ENCODE assay signal across 9 cellular contexts in the genomic region with DNA sequence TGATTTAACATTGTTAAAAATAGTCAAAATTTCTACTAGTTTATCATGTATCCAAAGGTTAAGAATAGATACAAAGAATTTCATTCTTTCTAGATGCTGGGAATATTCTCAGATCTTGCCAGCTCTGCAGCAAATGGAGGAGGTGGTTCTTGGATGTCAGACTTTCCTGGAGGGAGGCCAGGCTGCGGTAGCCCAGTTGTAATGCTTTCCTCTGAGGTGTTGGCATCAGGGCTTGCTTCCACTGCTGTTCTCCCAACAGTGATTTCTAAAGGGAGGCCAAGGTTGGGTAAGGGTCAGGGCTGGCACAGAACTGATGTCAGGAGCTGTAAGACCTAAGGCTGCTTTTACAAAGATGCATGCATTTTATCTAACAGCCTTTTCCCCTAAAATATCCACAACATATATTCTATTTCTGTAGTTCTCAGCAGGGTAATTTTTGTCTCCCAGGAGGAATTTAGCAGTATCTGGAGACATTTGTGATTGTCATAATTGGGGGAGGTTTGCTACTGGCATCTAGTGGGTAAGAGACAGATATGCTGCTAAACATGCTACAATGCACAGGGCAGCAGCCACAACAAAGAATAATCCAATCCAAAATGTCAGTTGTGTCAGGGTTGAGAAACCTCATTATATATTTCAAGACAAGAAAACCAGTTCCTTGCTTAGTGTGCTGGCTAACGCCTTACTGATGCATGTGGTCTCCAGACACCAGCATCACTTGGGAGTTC. TPM values are rescaled to one million over a fixed set of nuclear protein-coding genes. Genes with fewer than 3 reads are reported as not detected.
DNase-seq lines count a peak whose midpoint lies in the region; ATAC-seq, FAIRE-seq and TF ChIP-seq lines count a peak whose summit lies in the region.
"Had no signal": no experiment of that assay in that cellular context is flagged by ENCODE, and none has a peak within 500 bp of the region (broad histone marks: within the 10 kb centered on the region; RNA-seq: fewer than 3 reads in every experiment).

No MANE protein-coding gene starts in this region.

- H3K36me3 Mint-ChIP-seq in astrocyte (ENCODE audit: low read depth, unreplicated experiment) (no peaks in the 10 kb centered on the region), endothelial cell (ENCODE audit: low read depth, unreplicated experiment) (no peaks in the 10 kb centered on the region)

- no peak for FAIRE-seq in astrocyte (lab: Jason Lieb, UNC)

- H3K9me3 Mint-ChIP-seq in astrocyte (ENCODE audit: unreplicated experiment) (no peaks in the 10 kb centered on the region), endothelial cell (ENCODE audit: unreplicated experiment) (no peaks in the 10 kb centered on the region)

- no peaks in the 10 kb centered on the region for H4K20me1 ChIP-seq in astrocyte (ENCODE audit: insufficient read depth, low read length)

- H3K27ac Mint-ChIP-seq in astrocyte (ENCODE audit: unreplicated experiment), result no peak overlapping the region
- no peak overlapping the region for H3K27ac Mint-ChIP-seq in endothelial cell (ENCODE audit: unreplicated experiment)

- peak overlapping the region; percentile 8 for H3K4me2 ChIP-seq in astrocyte (ENCODE audit: low read length)

- H3K4me1 Mint-ChIP-seq in astrocyte (ENCODE audit: low read depth, unreplicated experiment) (peaks cover 3% of the 10 kb centered on the region), endothelial cell (ENCODE audit: unreplicated experiment) (peaks cover 7% of the 10 kb centered on the region)

- ATAC-seq in HG02763 (IDR thresholded peaks at IDR 0.05; ENCODE audit: unreplicated experiment) (peak; percentile 23), GM21528 (IDR thresholded peaks at IDR 0.05; ENCODE audit: low FRiP score, unreplicated experiment) (no peak)

- no peaks in the 10 kb centered on the region for H3K27me3 ChIP-seq in astrocyte (ENCODE audit: insufficient read depth, low read length)

- H3K9me3 ChIP-seq in astrocyte (ENCODE audit: insufficient read depth, low read depth, low read length), result no peaks in the 10 kb centered on the region

- H2AFZ ChIP-seq in astrocyte (ENCODE audit: low read depth, low read length), result no peak overlapping the region

- DNase-seq in astrocyte (ENCODE audit: low read depth) (peak; percentile 80), kidney glomerular epithelial cell (lab: John Stamatoyannopoulos, UW) (peak; percentile 9), foreskin melanocyte (no peak), endothelial cell (ENCODE audit: low spot score) (no peak), COLO829 (ENCODE audit: low spot score) (no peak)
- DNase-seq: NCI-H2171 treated with DMSO at 0.1 percent for 48 hours had no signal

- TF ChIP-seq CTCF in C4-2B (conservative IDR thresholded peaks at IDR 0.05) (peak; percentile 26), astrocyte (IDR thresholded peaks at IDR 0.05; ENCODE audit: insufficient read depth, low read depth, low read length) (no peak), endothelial cell (IDR thresholded peaks at IDR 0.05; ENCODE audit: unreplicated experiment) (no peak)

- peaks cover 33% of the 10 kb centered on the region for H3K4me1 ChIP-seq in astrocyte (ENCODE audit: insufficient read depth, low read length)

- no peaks in the 10 kb centered on the region for H3K36me3 ChIP-seq in astrocyte (ENCODE audit: insufficient read depth, low read length)

- H3K9ac ChIP-seq in astrocyte (ENCODE audit: low read length), result no peak overlapping the region

- no peak overlapping the region for H3K4me3 Mint-ChIP-seq in astrocyte (ENCODE audit: unreplicated experiment)
- no peak overlapping the region for H3K4me3 Mint-ChIP-seq in endothelial cell (ENCODE audit: unreplicated experiment)

- peaks cover 2% of the 10 kb centered on the region for H3K27me3 Mint-ChIP-seq in astrocyte (ENCODE audit: low read depth, unreplicated experiment)
- peaks cover 1% of the 10 kb centered on the region for H3K27me3 Mint-ChIP-seq in endothelial cell (ENCODE audit: unreplicated experiment)

- H3K79me2 ChIP-seq in astrocyte (ENCODE audit: insufficient read depth, low read length), result no peaks in the 10 kb centered on the region

- no peak overlapping the region for H3K4me3 ChIP-seq in astrocyte (ENCODE audit: insufficient read depth, low read depth, low read length)

- H3K27ac ChIP-seq in C4-2B, result peak overlapping the region; percentile 71
- no peak overlapping the region for H3K27ac ChIP-seq in astrocyte (ENCODE audit: low read depth, low read length)

RNA-seq across cellular contexts. Expression of a gene that starts 42.0 kb away (rescaled TPM):
- 0.50 TPM in 1 of 2 replicates, not detected in the other for total RNA-seq in astrocyte
- not detected for total RNA-seq in endothelial cell (ENCODE audit: unreplicated experiment)

Comparison
In these comparisons a context has a peak if more than half of its experiments do, and no peak if none do; other contexts are left out.
1. DNase-seq: peak in astrocyte (single experiment) and kidney glomerular epithelial cell (single experiment); none in foreskin melanocyte (single experiment), endothelial cell (single experiment) and COLO829 (single experiment).